ENCODE assay signal across 9 cellular contexts in genomic region chr2:96147593-96148201, GRCh38. TPM values are rescaled to one million over a fixed set of nuclear protein-coding genes. Genes with fewer than 3 reads are reported as not detected.
DNase-seq lines count a peak whose midpoint lies in the region; ATAC-seq and TF ChIP-seq lines count a peak whose summit lies in the region.
"Had no signal": no experiment of that assay in that cellular context is flagged by ENCODE, and none has a peak within 500 bp of the region (broad histone marks: within the 10 kb centered on the region; RNA-seq: fewer than 3 reads in every experiment).

No MANE protein-coding gene starts in this region.

- H3K36me3 ChIP-seq in CD8-positive, alpha-beta memory T cell (ENCODE audit: insufficient read depth, low read length) = peaks cover 17% of the 10 kb centered on the region
- H3K36me3 ChIP-seq in IMR-90 (ENCODE audit: control insufficient read depth, insufficient read depth, low read length) = no peaks in the 10 kb centered on the region
- H3K36me3 ChIP-seq in adrenal gland (replicated peaks in 1 of 2) = no peaks in the 10 kb centered on the region

- peak overlapping the region; percentile 16 to 99 (median 87) for H3K4me3 Mint-ChIP-seq in CD8-positive, alpha-beta memory T cell
- H3K4me3 Mint-ChIP-seq in nephron = peak overlapping the region in 2 of 3 experiments; percentile 77 to 84

- intact Hi-C loops in IMR-90 (cut with micrococcal nuclease) = loop anchor here (5.0 kb wide), 1 partner anchor 60 kb away; the partner anchor contains the start of gene STARD7
- intact Hi-C loops in adrenal gland (cut with DNase I) = loop anchor here in 1 of 2 donors (10.0 kb wide), 1 partner anchor 117 kb away; the partner anchor contains the start of genes CIAO1 and TMEM127

- no peak overlapping the region for H3K4ac ChIP-seq in IMR-90 (ENCODE audit: low read depth, low read length)

- TF ChIP-seq RAD21 in IMR-90 (IDR thresholded peaks at IDR 0.05; ENCODE audit: low read length) = no peak

- no peak overlapping the region for H4K8ac ChIP-seq in IMR-90 (ENCODE audit: low read depth in 2 of 2, low read length in 2 of 2)

- peaks cover 0 to 13% of the 10 kb centered on the region in 2 donors for H3K27me3 Mint-ChIP-seq in CD8-positive, alpha-beta memory T cell
- peaks cover 8% of the 10 kb centered on the region for H3K27me3 Mint-ChIP-seq in nephron (ENCODE audit: low read depth)

- no peaks in the 10 kb centered on the region; the same call in 1 of the 2 replicates for H4K20me1 ChIP-seq in IMR-90 (ENCODE audit: insufficient read depth, low read length)

- no peak overlapping the region for H3K9ac ChIP-seq in IMR-90 (ENCODE audit: low read depth, low read length)

- H4K91ac ChIP-seq in IMR-90 (ENCODE audit: insufficient read depth, low read depth, low read length) = no peak overlapping the region

- H2AK5ac ChIP-seq in IMR-90 (ENCODE audit: low read depth, low read length) = no peak overlapping the region; the same call in 1 of the 2 replicates

- H3K4me1 Mint-ChIP-seq in CD8-positive, alpha-beta memory T cell = peaks cover 61 to 74% (median 62%) of the 10 kb centered on the region in 3 donors
- peaks cover 45% of the 10 kb centered on the region for H3K4me1 Mint-ChIP-seq in nephron

- H3K4me1 ChIP-seq in CD8-positive, alpha-beta memory T cell (ENCODE audit: insufficient read depth, low read length) = peaks cover 62% of the 10 kb centered on the region
- H3K4me1 ChIP-seq in IMR-90 (ENCODE audit: control insufficient read depth, insufficient read depth, low read length) = peaks cover 5% of the 10 kb centered on the region; the same call in 1 of the 2 replicates
- peaks cover 16 to 27% of the 10 kb centered on the region in 2 donors for H3K4me1 ChIP-seq in adrenal gland (replicated peaks in 1 of 2)

- TF ChIP-seq POLR2A in IMR-90 (IDR thresholded peaks at IDR 0.05; ENCODE audit: low read depth, low read length) (no peak), adrenal gland (IDR thresholded peaks at IDR 0.05) (no peak)

- CTCF ChIA-PET in CD8-positive, alpha-beta memory T cell (lab: Charles Lee) = interaction anchor here (0.9 to 14.6 kb wide), 8 partner anchors 9 to 711 kb away, joined by 3 to 385 read pairs (median 9); partner anchors contain the start of genes ADRA2B and ASTL
- CTCF ChIA-PET in IMR-90 (lab: Yijun Ruan, JAX) = interaction anchor here (1.5 kb wide), 1 partner anchor 27 kb away, joined by 4 read pairs; no protein-coding TSS in a partner anchor

- H2AFZ ChIP-seq in IMR-90 (replicated peaks; ENCODE audit: low read length, poor library complexity) = peak overlapping the region; percentile 8

- H3K27ac ChIP-seq in CD8-positive, alpha-beta memory T cell (ENCODE audit: low read depth, low read length) = peak overlapping the region; percentile 62
- H3K27ac ChIP-seq in IMR-90 (ENCODE audit: insufficient read depth, low read length) (no peak overlapping the region), adrenal gland (no peak overlapping the region)

- no peak overlapping the region for H3K4me2 ChIP-seq in IMR-90 (ENCODE audit: low read depth, low read length)

- H3K4me3 ChIP-seq in CD8-positive, alpha-beta memory T cell (ENCODE audit: low read length) = peak overlapping the region; percentile 89
- H3K4me3 ChIP-seq in IMR-90 (ENCODE audit: insufficient read depth, low read depth, low read length) (no peak overlapping the region), adrenal gland (no peak overlapping the region)

- H3K56ac ChIP-seq in IMR-90 (ENCODE audit: extremely low read depth, insufficient read depth, low read length) = no peak overlapping the region

- dilution Hi-C loops in IMR-90 (cut with HindIII; ENCODE audit: low sequenced_read_pairs, unreplicated experiment) = no loop called here

- no peak overlapping the region for H2BK120ac ChIP-seq in IMR-90 (ENCODE audit: low read depth, low read length)

- no peak overlapping the region for H2BK20ac ChIP-seq in IMR-90 (ENCODE audit: low read depth, low read length)

- no peaks in the 10 kb centered on the region for H3K9me3 ChIP-seq in CD8-positive, alpha-beta memory T cell (ENCODE audit: low read length)
- H3K9me3 ChIP-seq in IMR-90 (ENCODE audit: control insufficient read depth, insufficient read depth, low read length) (no peaks in the 10 kb centered on the region), adrenal gland (replicated peaks in 1 of 3) (no peaks in the 10 kb centered on the region)

- H3K27ac Mint-ChIP-seq in CD8-positive, alpha-beta memory T cell = peak overlapping the region; percentile 93 to 100 (median 98)
- peak overlapping the region; percentile 97 to 99 for H3K27ac Mint-ChIP-seq in activated naive CD4-positive, alpha-beta T cell treated with anti-CD3 and anti-CD28 coated beads, Interleukin-2, amount 50 U/mL, for 72 hours
- peak overlapping the region; percentile 94 to 96 (median 95) for H3K27ac Mint-ChIP-seq in nephron

- 100% methylated on average over 1 of the region's 9 CpGs; no CpG with 5 or more reads in 1 of the 2 experiments for WGBS in IMR-90 (ENCODE audit: extremely low coverage in 2 of 2, insufficient read length in 1 of 2), 2 experiments
- WGBS in adrenal gland, 4 donors = 82 to 92% (median 88%) methylated on average over 7 to 9 of the region's 9 CpGs

- H3K18ac ChIP-seq in IMR-90 (ENCODE audit: low read depth, low read length) = no peak overlapping the region

- H2BK15ac ChIP-seq in IMR-90 (ENCODE audit: low read depth, low read length) = no peak overlapping the region; the same call in 2 of the 3 replicates

- no peaks in the 10 kb centered on the region for H3K27me3 ChIP-seq in CD8-positive, alpha-beta memory T cell (ENCODE audit: insufficient read depth, low read length, poor library complexity, severe bottlenecking)
- H3K27me3 ChIP-seq in IMR-90 (ENCODE audit: control insufficient read depth, insufficient read depth, low read length) (no peaks in the 10 kb centered on the region), adrenal gland (no peaks in the 10 kb centered on the region)

- DNase-seq in CD8-positive, alpha-beta memory T cell = peak in 1 of 5 donors; percentile 52
- DNase-seq in IMR-90 = no peak
- DNase-seq in activated naive CD4-positive, alpha-beta T cell treated with anti-CD3 and anti-CD28 coated beads, Interleukin-2, amount 50 U/mL, for 72 hours (ENCODE audit: low spot score in 2 of 2) = peak in 1 of 2 donors; percentile 78
- no peak for DNase-seq in adrenal gland
- DNase-seq in LoVo (ENCODE audit: low spot score) = no peak

- ATAC-seq in IMR-90 (ENCODE audit: low read depth) (no peak), HG02798 (IDR thresholded peaks at IDR 0.05; ENCODE audit: poor library complexity, unreplicated experiment) (no peak), HG03442 (IDR thresholded peaks at IDR 0.05; ENCODE audit: unreplicated experiment) (no peak)
- ATAC-seq in activated naive CD4-positive, alpha-beta T cell treated with anti-CD3 and anti-CD28 coated beads, Interleukin-2, amount 50 U/mL, for 72 hours = peak in 1 of 2 donors; percentile 12

- POLR2A ChIA-PET in CD8-positive, alpha-beta memory T cell (lab: Charles Lee) = interaction anchor here (1.0 to 7.5 kb wide), 5 partner anchors 9 to 30 kb away, joined by 3 to 78 read pairs (median 8); partner anchors contain the start of gene ASTL
- POLR2A ChIA-PET in IMR-90 (lab: Charles Lee; ENCODE audit: unreplicated experiment) = no interaction called here

- H2AK9ac ChIP-seq in IMR-90 (replicated peaks; ENCODE audit: low read depth, low read length, poor library complexity) = no peak overlapping the region

- peaks cover 8 to 21% (median 10%) of the 10 kb centered on the region in 3 donors for H3K36me3 Mint-ChIP-seq in CD8-positive, alpha-beta memory T cell
- H3K36me3 Mint-ChIP-seq in activated naive CD4-positive, alpha-beta T cell treated with anti-CD3 and anti-CD28 coated beads, Interleukin-2, amount 50 U/mL, for 72 hours = peaks cover 22 to 27% of the 10 kb centered on the region in 2 donors
- no peaks in the 10 kb centered on the region for H3K36me3 Mint-ChIP-seq in nephron (ENCODE audit: low read depth)

- H3K14ac ChIP-seq in IMR-90 (replicated peaks; ENCODE audit: low read depth, low read length) = no peak overlapping the region

- H4K5ac ChIP-seq in IMR-90 (ENCODE audit: low read depth, low read length) = no peak overlapping the region

- no TSS peak for BruUV-seq in IMR-90 (replicated peaks; lab: Mats Ljungman, UMichigan)

- H3K9me1 ChIP-seq in IMR-90 (ENCODE audit: insufficient read depth, low read length) = no peaks in the 10 kb centered on the region

- H2BK5ac ChIP-seq in IMR-90 (ENCODE audit: low read depth, low read length, poor library complexity, severe bottlenecking) = no peak overlapping the region

- TF ChIP-seq CTCF in IMR-90 (conservative IDR thresholded peaks at IDR 0.05; ENCODE audit: low read depth, low read length) = no peak
- no peak for TF ChIP-seq CTCF in nephron (IDR thresholded peaks at IDR 0.05; ENCODE audit: unreplicated experiment in 3 of 3)
- TF ChIP-seq CTCF in adrenal gland (IDR thresholded peaks at IDR 0.05) = no peak

- in situ Hi-C loops in IMR-90 (cut with MboI; ENCODE audit: low sequenced_read_pairs) = no loop called here

- no peak overlapping the region for H3K23ac ChIP-seq in IMR-90 (ENCODE audit: low read depth, low read length)

- peaks cover 0 to 4% (median 0%) of the 10 kb centered on the region in 5 donors for H3K9me3 Mint-ChIP-seq in CD8-positive, alpha-beta memory T cell
- H3K9me3 Mint-ChIP-seq in activated naive CD4-positive, alpha-beta T cell treated with anti-CD3 and anti-CD28 coated beads, Interleukin-2, amount 50 U/mL, for 72 hours = no peaks in the 10 kb centered on the region
- H3K9me3 Mint-ChIP-seq in nephron = no peaks in the 10 kb centered on the region

- peaks cover 0 to 4% of the 10 kb centered on the region in 2 experiments; a peak in 1 of 4 replicates for H3K79me1 ChIP-seq in IMR-90 (ENCODE audit: low read depth in 1 of 2, low read length in 2 of 2)

RNA-seq across cellular contexts. Expression of gene DUSP2, which starts 2.5 kb away (rescaled TPM):
- total RNA-seq in CD8-positive, alpha-beta memory T cell = 100 to 1,000 TPM; 214 to 237 TPM
- polyA plus RNA-seq in CD8-positive, alpha-beta memory T cell = 518 TPM
- 1.8 and 2.5 TPM in 2 replicates for total RNA-seq in IMR-90 (2012; rRNA removed)
- 3.8 and 4.8 TPM in 2 replicates for polyA plus RNA-seq in IMR-90 (2012; rRNA removed)
- 2.9 and 15.4 TPM in 2 replicates for polyA plus RNA-seq in IMR-90 (2012; cell fraction: cytosol; rRNA removed)
- 61.4 and 76.2 TPM in 2 replicates for polyA plus RNA-seq in IMR-90 (2012; cell fraction: nucleus; rRNA removed; ENCODE audit: low replicate concordance)
- 100 to 1,000 TPM; 202 to 218 TPM for total RNA-seq in activated naive CD4-positive, alpha-beta T cell treated with anti-CD3 and anti-CD28 coated beads, Interleukin-2, amount 50 U/mL, for 72 hours
- total RNA-seq in adrenal gland = 1 to 10 TPM in 7 of 8 donors, under 1 TPM in 1; 0.97 to 4.7 (median 2.3) TPM
- polyA plus RNA-seq in adrenal gland = 1 to 10 TPM in 2 of 3 donors, under 1 TPM in 1; 0.48 to 2.4 (median 1.9) TPM

RNA-seq across cellular contexts. Expression of gene ASTL, which starts 9.4 kb away (rescaled TPM):
- 10 to 100 TPM; 16.2 to 18.0 TPM for total RNA-seq in CD8-positive, alpha-beta memory T cell
- polyA plus RNA-seq in CD8-positive, alpha-beta memory T cell = 0.49 TPM
- total RNA-seq in IMR-90 (2012; rRNA removed) (not detected in 2 replicates), adrenal gland (not detected)
- polyA plus RNA-seq in IMR-90 (2012; rRNA removed) (not detected in 2 replicates), adrenal gland (not detected)
- 0.04 TPM in 1 of 2 replicates, not detected in the other for polyA plus RNA-seq in IMR-90 (2012; cell fraction: cytosol; rRNA removed)
- 0.25 and 0.48 TPM in 2 replicates for polyA plus RNA-seq in IMR-90 (2012; cell fraction: nucleus; rRNA removed; ENCODE audit: low replicate concordance)
- total RNA-seq in activated naive CD4-positive, alpha-beta T cell treated with anti-CD3 and anti-CD28 coated beads, Interleukin-2, amount 50 U/mL, for 72 hours = 1 to 10 TPM in 1 of 2 donors, under 1 TPM in 1; 0.82 to 3.4 TPM
- total RNA-seq: lung microvascular endothelial cell had no signal

RNA-seq across cellular contexts. Expression of gene ADRA2B, which starts 31.3 kb away (rescaled TPM):
- total RNA-seq in CD8-positive, alpha-beta memory T cell = under 1 TPM; 0.07 to 0.24 TPM
- polyA plus RNA-seq in CD8-positive, alpha-beta memory T cell = not detected
- total RNA-seq in IMR-90 (2012; rRNA removed) (not detected in 2 replicates), adrenal gland (10 to 100 TPM in 1 of 8 donors, 1 to 10 TPM in 6, under 1 TPM in 1; 0.95 to 12.9 (median 4.3) TPM)
- polyA plus RNA-seq in IMR-90 (2012; rRNA removed) (not detected in 2 replicates), adrenal gland (1 to 10 TPM; 1.2 to 5.5 (median 2.0) TPM)
- polyA plus RNA-seq in IMR-90 (2012; cell fraction: cytosol; rRNA removed) = not detected in 2 replicates
- 0.17 and 0.40 TPM in 2 replicates for polyA plus RNA-seq in IMR-90 (2012; cell fraction: nucleus; rRNA removed; ENCODE audit: low replicate concordance)
- total RNA-seq in activated naive CD4-positive, alpha-beta T cell treated with anti-CD3 and anti-CD28 coated beads, Interleukin-2, amount 50 U/mL, for 72 hours = under 1 TPM; 0.47 to 0.61 TPM
- total RNA-seq: lung microvascular endothelial cell had no signal

Comparison
In these comparisons a context has a peak if more than half of its experiments do, and no peak if none do; other contexts are left out.
1. RNA of gene DUSP2, which starts 2.5 kb away (total RNA-seq): 214 to 237 TPM in CD8-positive, alpha-beta memory T cell and 202 to 218 TPM in activated naive CD4-positive, alpha-beta T cell treated with anti-CD3 and anti-CD28 coated beads, Interleukin-2, amount 50 U/mL, for 72 hours; 0.97 to 4.7 TPM in adrenal gland and 1.8 to 2.5 TPM in IMR-90; every median in the first group is over 10 times any median in the second.
2. Peak in every context shown above with its lines, with median percentiles within 50 percentile points of each other: H3K27ac Mint-ChIP-seq.